In genomic region chr17:72104863-72105234, GRCh38 we compare ENCODE assay signal across 21 cellular contexts. TPM values are rescaled to one million over a fixed set of nuclear protein-coding genes. Genes with fewer than 3 reads are reported as not detected.
DNase-seq lines count a peak whose midpoint lies in the region; ATAC-seq and TF ChIP-seq lines count a peak whose summit lies in the region.
"Had no signal": no experiment of that assay in that cellular context is flagged by ENCODE, and none has a peak within 500 bp of the region (broad histone marks: within the 10 kb centered on the region; RNA-seq: fewer than 3 reads in every experiment).

No MANE protein-coding gene starts in this region.

- H3K27ac ChIP-seq in mammary epithelial cell (ENCODE audit: insufficient read depth, low read depth, low read length) (peak overlapping the region; percentile 39), psoas muscle (no peak overlapping the region)

- no peaks in the 10 kb centered on the region for H3K36me3 Mint-ChIP-seq in Caco-2 (ENCODE audit: insufficient read depth, unreplicated experiment)
- H3K36me3 Mint-ChIP-seq: CD4-positive, CD25-positive, alpha-beta regulatory T cell had no signal

- H3K27me3 ChIP-seq in mammary epithelial cell (ENCODE audit: insufficient read depth, low read length) (no peaks in the 10 kb centered on the region), Caco-2 (replicated peaks; ENCODE audit: control insufficient read depth, insufficient read depth, low read length) (no peaks in the 10 kb centered on the region), psoas muscle (ENCODE audit: insufficient read depth in 3 of 3, low read length in 2 of 3) (no peaks in the 10 kb centered on the region)

- H3K4me1 Mint-ChIP-seq in Caco-2 (ENCODE audit: low read depth, unreplicated experiment), result no peaks in the 10 kb centered on the region
- H3K4me1 Mint-ChIP-seq: B cell; CD4-positive, CD25-positive, alpha-beta regulatory T cell had no signal

- no peaks in the 10 kb centered on the region for H3K9me3 ChIP-seq in mammary epithelial cell (replicated peaks; ENCODE audit: insufficient read depth, low read length)
- no peaks in the 10 kb centered on the region for H3K9me3 ChIP-seq in Caco-2
- H3K9me3 ChIP-seq in psoas muscle, result no peaks in the 10 kb centered on the region
- H3K9me3 ChIP-seq: SK-N-SH had no signal

- ATAC-seq in left cardiac atrium, result peak; percentile 9 to 63
- ATAC-seq in sciatic nerve, result peak; percentile 82
- ATAC-seq in psoas muscle, result no peak
- ATAC-seq: Panc1 had no signal

- WGBS in mammary epithelial cell (ENCODE audit: low coverage, missing lambda C conversion rate), result 4% methylated on average over 6 of the region's 6 CpGs
- 72 to 77% (median 76%) methylated on average over 6 of the region's 6 CpGs for WGBS in psoas muscle, 3 donors

- no peaks in the 10 kb centered on the region for H3K9me3 Mint-ChIP-seq in Caco-2 (ENCODE audit: unreplicated experiment)

- peak; percentile 56 for DNase-seq in NCI-H460 (ENCODE audit: extremely low read depth, low read depth)
- peak; percentile 72 for DNase-seq in mammary epithelial cell
- no peak for DNase-seq in left cardiac atrium
- DNase-seq in sciatic nerve (ENCODE audit: low spot score), result no peak
- no peak for DNase-seq in Caco-2
- DNase-seq in medulla oblongata (ENCODE audit: extremely low spot score), result no peak
- DNase-seq in psoas muscle, result no peak
- DNase-seq: Calu3; CD4-positive, CD25-positive, alpha-beta regulatory T cell; DMS53; HCEC 1CT; NCI-H1048; NCI-H1436 treated with DMSO at 0.1 percent for 48 hours; NCI-H2029 treated with DMSO at 0.1 percent for 48 hours; NCI-H2171 treated with DMSO at 0.1 percent for 48 hours; NCI-H510A; NCI-H774; SHP77; SK-N-SH had no signal

- CTCF ChIA-PET in mammary epithelial cell (lab: Charles Lee; ENCODE audit: low non-redundant PET), result no interaction called here
- CTCF ChIA-PET in Caco-2 (lab: Charles Lee), result no interaction called here

- dilution Hi-C loops in mammary epithelial cell (cut with HindIII; ENCODE audit: low sequenced_read_pairs), result no loop called here

- BruUV-seq in mammary epithelial cell (replicated peaks; lab: Mats Ljungman, UMichigan) (no TSS peak), Caco-2 (replicated peaks; lab: Mats Ljungman, UMichigan) (no TSS peak)

- H3K36me3 ChIP-seq in mammary epithelial cell (ENCODE audit: insufficient read depth, low read length) (no peaks in the 10 kb centered on the region), Caco-2 (ENCODE audit: control insufficient read depth, insufficient read depth, low read length) (no peaks in the 10 kb centered on the region), psoas muscle (ENCODE audit: insufficient read depth in 1 of 2, low read depth in 1 of 2) (no peaks in the 10 kb centered on the region)

- POLR2A ChIA-PET in Caco-2 (lab: Charles Lee), result interaction anchor here (0.6 kb wide), 1 partner anchor 710 kb away, joined by 4 read pairs; no protein-coding TSS in a partner anchor

- TF ChIP-seq CTCF in mammary epithelial cell (conservative IDR thresholded peaks at IDR 0.05 in 1 of 2, IDR thresholded peaks at IDR 0.05 in 1 of 2; ENCODE audit: extremely low read depth in 1 of 2, insufficient read depth in 1 of 2, low read depth in 1 of 2, low read length in 2 of 2) (no peak), Caco-2 (IDR thresholded peaks at IDR 0.05; ENCODE audit: insufficient read depth in 1 of 2, low read depth in 1 of 2, low read length in 1 of 2, severe bottlenecking in 1 of 2, unreplicated experiment in 1 of 2) (no peak), psoas muscle (IDR thresholded peaks at IDR 0.05) (no peak)

- no peaks in the 10 kb centered on the region for H3K79me2 ChIP-seq in mammary epithelial cell (ENCODE audit: insufficient read depth, low read length)

- H4K20me1 ChIP-seq in mammary epithelial cell (ENCODE audit: insufficient read depth, low read length), result no peaks in the 10 kb centered on the region

- peak overlapping the region; percentile 56 for H3K4me2 ChIP-seq in mammary epithelial cell (ENCODE audit: insufficient read depth, low read depth, low read length)
- H3K4me2 ChIP-seq: SK-N-SH had no signal

- intact Hi-C loops in mammary epithelial cell (cut with micrococcal nuclease), result no loop called here
- intact Hi-C loops in left cardiac atrium (cut with DNase I), result no loop called here
- intact Hi-C loops in sciatic nerve (cut with DNase I), result no loop called here
- intact Hi-C loops in Caco-2 (cut with micrococcal nuclease; ENCODE audit: unreplicated experiment), result no loop called here
- intact Hi-C loops in psoas muscle (cut with DNase I), result no loop called here

- H2AFZ ChIP-seq in mammary epithelial cell (ENCODE audit: low read depth, low read length), result peak overlapping the region; percentile 82

- H3K4me1 ChIP-seq in mammary epithelial cell (ENCODE audit: insufficient read depth, low read length), result peaks cover 18% of the 10 kb centered on the region
- H3K4me1 ChIP-seq in Caco-2, result no peaks in the 10 kb centered on the region
- no peaks in the 10 kb centered on the region for H3K4me1 ChIP-seq in psoas muscle

- no peak overlapping the region for H3K27ac Mint-ChIP-seq in Caco-2 (ENCODE audit: unreplicated experiment)
- H3K27ac Mint-ChIP-seq: B cell; CD4-positive, CD25-positive, alpha-beta regulatory T cell had no signal

- no peak overlapping the region for H3K4me3 ChIP-seq in mammary epithelial cell (replicated peaks in 1 of 3; ENCODE audit: insufficient read depth in 1 of 3, low read depth in 2 of 3, low read length in 3 of 3)
- H3K4me3 ChIP-seq in Caco-2 (ENCODE audit: low read depth, low read length), result no peak overlapping the region
- no peak overlapping the region for H3K4me3 ChIP-seq in psoas muscle

- H3K4me3 Mint-ChIP-seq in Caco-2 (ENCODE audit: unreplicated experiment), result no peak overlapping the region
- H3K4me3 Mint-ChIP-seq: B cell; CD4-positive, CD25-positive, alpha-beta regulatory T cell had no signal

- in situ Hi-C loops in mammary epithelial cell (cut with MboI; ENCODE audit: low sequenced_read_pairs in 2 of 2), result loop anchor here (25.0 kb wide), 1 partner anchor 993 kb away; no protein-coding TSS in a partner anchor

- H3K27me3 Mint-ChIP-seq in Caco-2 (ENCODE audit: insufficient read depth, unreplicated experiment), result no peaks in the 10 kb centered on the region

- no peak overlapping the region for H3K9ac ChIP-seq in mammary epithelial cell (ENCODE audit: insufficient read depth, low read length)
- H3K9ac ChIP-seq: SK-N-SH had no signal

RNA-seq across cellular contexts. Expression of gene SOX9, which starts 16.0 kb away (rescaled TPM):
- 43.8 and 46.4 TPM in 2 replicates for total RNA-seq in NCI-H460 (2014; rRNA removed; shearing (Covaris generic))
- 6.4 and 11.4 TPM in 2 replicates for polyA plus RNA-seq in NCI-H460 (2014; cell fraction: nucleus; rRNA removed)
- total RNA-seq in mammary epithelial cell (10 to 100 TPM; 77.4 to 81.9 TPM), left cardiac atrium (10 to 100 TPM; 12.4 to 16.3 TPM), sciatic nerve (42.0 TPM), Caco-2 (2022) (46.2 and 51.5 TPM in 2 replicates), psoas muscle (1 to 10 TPM; 1.6 to 2.7 (median 2.1) TPM)
- polyA plus RNA-seq in mammary epithelial cell (31.6 TPM), psoas muscle (1 to 10 TPM in 1 of 3 donors, under 1 TPM in 2; 0.58 to 1.4 (median 0.83) TPM)
- polyA minus RNA-seq in mammary epithelial cell, result 33.8 TPM
- total RNA-seq: B cell; CD4-positive, CD25-positive, alpha-beta regulatory T cell had no signal
- polyA plus RNA-seq: CD4-positive, CD25-positive, alpha-beta regulatory T cell had no signal

Comparison
In these comparisons a context has a peak if more than half of its experiments do, and no peak if none do; other contexts are left out.
1. DNase-seq: peak in NCI-H460 (single experiment) and mammary epithelial cell (single experiment); none in left cardiac atrium (single experiment), sciatic nerve (single experiment), Caco-2 (0 of 2), medulla oblongata (single experiment) and psoas muscle (0 of 2).
2. ATAC-seq: peak in left cardiac atrium (2 of 2) and sciatic nerve (single experiment); none in psoas muscle (0 of 4).